In genomic region chr2:85852979-85853498, GRCh38 we compare ENCODE assay signal across 8 cellular contexts.
A peak's percentile ranks its signal among the peaks of the same experiment; 100 is the strongest.
DNase-seq lines count a peak whose midpoint lies in the region; ATAC-seq and TF ChIP-seq lines count a peak whose summit lies in the region.

No MANE protein-coding gene starts in this region.

- H3K27ac ChIP-seq in coronary artery (peak overlapping the region; percentile 13 to 76), skin epidermis (peak overlapping the region in 20 of 21 experiments; percentile 22 to 99 (median 76))

- H3K4me3 ChIP-seq in coronary artery = no peak overlapping the region
- peak overlapping the region in 1 of 7 experiments; percentile 4 for H3K4me3 ChIP-seq in skin epidermis

- DNase-seq in T-helper 22 cell (ENCODE audit: low read depth) = peak; percentile 61
- DNase-seq in coronary artery (ENCODE audit: low spot score) = no peak
- no peak for DNase-seq in GM19238 (ENCODE audit: insufficient read length, low spot score)
- no peak for DNase-seq in NCI-H2029 (lab: John Stamatoyannopoulos, UW)
- DNase-seq in OCI-M2 (lab: John Stamatoyannopoulos, UW; ENCODE audit: unreplicated experiment) = no peak

- TF ChIP-seq CTCF in coronary artery (IDR thresholded peaks at IDR 0.05) = no peak

- ATAC-seq in GM18498 (IDR thresholded peaks at IDR 0.05; ENCODE audit: unreplicated experiment) = peak; percentile 80
- peak; percentile 64 for ATAC-seq in HG02852 (IDR thresholded peaks at IDR 0.05; ENCODE audit: unreplicated experiment)
